10 cellular contexts compared by ENCODE assay signal in genomic region chr21:14687277-14687642, GRCh38.
DNase-seq lines count a peak whose midpoint lies in the region; ATAC-seq lines count a peak whose summit lies in the region.
"Had no signal": no experiment of that assay in that cellular context is flagged by ENCODE, and none has a peak within 500 bp of the region (broad histone marks: within the 10 kb centered on the region; RNA-seq: fewer than 3 reads in every experiment).

No MANE protein-coding gene starts in this region.

- no peak overlapping the region for H3K4ac ChIP-seq in neuronal stem cell (ENCODE audit: low read length)

- ATAC-seq in GM19467 (IDR thresholded peaks at IDR 0.05; ENCODE audit: unreplicated experiment) (peak; percentile 40), HG03280 (IDR thresholded peaks at IDR 0.05; ENCODE audit: unreplicated experiment) (peak; percentile 51), aorta (ENCODE audit: low FRiP score) (no peak)

- no peaks in the 10 kb centered on the region for H3K27me3 Mint-ChIP-seq in CD4-positive, alpha-beta memory T cell
- H3K27me3 Mint-ChIP-seq in activated T-helper 1 cell treated with anti-CD3 and anti-CD28 coated beads, Interleukin-12 subunit alpha, Interleukin-12 subunit beta, Interleukin-2, Interleukin-4 antibody, amounts not matched to agents 30 ng/mL and 10 ng/mL and 1 ng/mL, durations not matched to agents 14 hours and 24 hours and 36 hours (ENCODE audit: insufficient read depth), result no peaks in the 10 kb centered on the region

- CTCF ChIA-PET in CD4-positive, alpha-beta memory T cell (lab: Charles Lee; ENCODE audit: partially characterized antibody), result interaction anchor here (1.1 to 1.5 kb wide), 2 partner anchors 10 to 11 kb away, joined by 3 read pairs; no protein-coding TSS in a partner anchor

- H3K4me2 ChIP-seq in neuronal stem cell (ENCODE audit: insufficient read depth, low read length, poor library complexity, severe bottlenecking), result no peak overlapping the region

- H3K9me3 Mint-ChIP-seq in CD4-positive, alpha-beta memory T cell, result peaks cover 0 to 4% (median 0%) of the 10 kb centered on the region in 8 donors
- peaks cover 14% of the 10 kb centered on the region for H3K9me3 Mint-ChIP-seq in activated T-helper 1 cell treated with anti-CD3 and anti-CD28 coated beads, Interleukin-12 subunit alpha, Interleukin-12 subunit beta, Interleukin-2, Interleukin-4 antibody, amounts not matched to agents 30 ng/mL and 10 ng/mL and 1 ng/mL, durations not matched to agents 14 hours and 24 hours and 36 hours

- no peak overlapping the region for H3K27ac ChIP-seq in CD4-positive, alpha-beta memory T cell (ENCODE audit: low read depth, low read length)
- H3K27ac ChIP-seq in aorta (ENCODE audit: low read depth in 1 of 2, low read length in 2 of 2), result no peak overlapping the region
- H3K27ac ChIP-seq in neuronal stem cell (replicated peaks; ENCODE audit: low read length), result no peak overlapping the region

- intact Hi-C loops in CD4-positive, alpha-beta memory T cell (cut with micrococcal nuclease), result no loop called here
- intact Hi-C loops in activated T-helper 1 cell treated with anti-CD3 and anti-CD28 coated beads, Interleukin-12 subunit alpha, Interleukin-12 subunit beta, Interleukin-2, Interleukin-4 antibody, amounts not matched to agents 30 ng/mL and 10 ng/mL and 1 ng/mL, durations not matched to agents 14 hours and 24 hours and 36 hours (cut with micrococcal nuclease), result loop anchor here (2.0 kb wide), 2 partner anchors 36 to 50 kb away; no protein-coding TSS in a partner anchor
- intact Hi-C loops in aorta (cut with DNase I), result no loop called here

- no peak overlapping the region for H2BK12ac ChIP-seq in neuronal stem cell (ENCODE audit: low read length)

- H3K4me1 ChIP-seq in CD4-positive, alpha-beta memory T cell (ENCODE audit: insufficient read depth, low read length), result peaks cover 17% of the 10 kb centered on the region
- no peaks in the 10 kb centered on the region for H3K4me1 ChIP-seq in aorta (ENCODE audit: control insufficient read depth in 1 of 2, insufficient read depth in 2 of 2, low read length in 2 of 2)
- no peaks in the 10 kb centered on the region for H3K4me1 ChIP-seq in neuronal stem cell (ENCODE audit: control insufficient read depth in 2 of 2, insufficient read depth in 1 of 2, low read depth in 1 of 2, low read length in 2 of 2)

- H2BK5ac ChIP-seq in neuronal stem cell (ENCODE audit: low read length), result no peak overlapping the region

- H4K91ac ChIP-seq in neuronal stem cell (ENCODE audit: low read depth, low read length, poor library complexity), result no peak overlapping the region

- no peak overlapping the region for H3K14ac ChIP-seq in neuronal stem cell (ENCODE audit: low read length)

- H3K9ac ChIP-seq in neuronal stem cell (ENCODE audit: low read depth, low read length, poor library complexity), result no peak overlapping the region

- POLR2A ChIA-PET in CD4-positive, alpha-beta memory T cell (lab: Charles Lee; ENCODE audit: partially characterized antibody), result interaction anchor here (0.5 to 2.0 kb wide), 3 partner anchors 11 to 145 kb away, joined by 3 to 13 read pairs (median 3); no protein-coding TSS in a partner anchor

- H2BK120ac ChIP-seq in neuronal stem cell (ENCODE audit: low read depth, low read length), result no peak overlapping the region

- no peak overlapping the region for H3K23ac ChIP-seq in neuronal stem cell (ENCODE audit: low read depth, low read length, poor library complexity)

- peaks cover 0 to 8% of the 10 kb centered on the region in 2 donors for H3K36me3 Mint-ChIP-seq in CD4-positive, alpha-beta memory T cell
- H3K36me3 Mint-ChIP-seq in activated T-helper 1 cell treated with anti-CD3 and anti-CD28 coated beads, Interleukin-12 subunit alpha, Interleukin-12 subunit beta, Interleukin-2, Interleukin-4 antibody, amounts not matched to agents 30 ng/mL and 10 ng/mL and 1 ng/mL, durations not matched to agents 14 hours and 24 hours and 36 hours (ENCODE audit: low read depth), result peaks cover 8% of the 10 kb centered on the region

- no peak overlapping the region for H2BK15ac ChIP-seq in neuronal stem cell (ENCODE audit: low read length)

- H3K36me3 ChIP-seq in CD4-positive, alpha-beta memory T cell (ENCODE audit: insufficient read depth, low read length), result no peaks in the 10 kb centered on the region
- H3K36me3 ChIP-seq in aorta (ENCODE audit: control insufficient read depth in 1 of 2, insufficient read depth in 2 of 2, low read length in 1 of 2) (no peaks in the 10 kb centered on the region), neuronal stem cell (replicated peaks in 1 of 2; ENCODE audit: control insufficient read depth in 2 of 2, insufficient read depth in 2 of 2, low read length in 2 of 2) (no peaks in the 10 kb centered on the region)

- H3K4me1 Mint-ChIP-seq in CD4-positive, alpha-beta memory T cell, result peaks cover 13 to 37% (median 29%) of the 10 kb centered on the region in 4 donors
- peaks cover 59% of the 10 kb centered on the region for H3K4me1 Mint-ChIP-seq in activated T-helper 1 cell treated with anti-CD3 and anti-CD28 coated beads, Interleukin-12 subunit alpha, Interleukin-12 subunit beta, Interleukin-2, Interleukin-4 antibody, amounts not matched to agents 30 ng/mL and 10 ng/mL and 1 ng/mL, durations not matched to agents 14 hours and 24 hours and 36 hours (ENCODE audit: low read depth)

- H4K8ac ChIP-seq in neuronal stem cell (ENCODE audit: low read depth, low read length), result no peak overlapping the region

- H2AK5ac ChIP-seq in neuronal stem cell (ENCODE audit: low read depth, low read length), result no peak overlapping the region

- no peak overlapping the region for H3K4me3 ChIP-seq in CD4-positive, alpha-beta memory T cell (ENCODE audit: low read length in 2 of 2)
- H3K4me3 ChIP-seq in aorta (ENCODE audit: low read length in 2 of 2), result no peak overlapping the region
- no peak overlapping the region for H3K4me3 ChIP-seq in neuronal stem cell (ENCODE audit: low read length in 2 of 2)

- no peak overlapping the region for H3K18ac ChIP-seq in neuronal stem cell (ENCODE audit: low read length)

- no peaks in the 10 kb centered on the region for H3K79me1 ChIP-seq in neuronal stem cell (ENCODE audit: low read depth, low read length)

- H2AFZ ChIP-seq in neuronal stem cell (ENCODE audit: low read length), result no peak overlapping the region

- no peaks in the 10 kb centered on the region for H3K9me3 ChIP-seq in CD4-positive, alpha-beta memory T cell (ENCODE audit: control insufficient read depth in 1 of 2, low read length in 2 of 2)
- H3K9me3 ChIP-seq in aorta (ENCODE audit: control insufficient read depth, low read length) (no peaks in the 10 kb centered on the region), neuronal stem cell (replicated peaks in 1 of 2; ENCODE audit: control insufficient read depth in 2 of 2, insufficient read depth in 1 of 2, low read depth in 1 of 2, low read length in 2 of 2) (no peaks in the 10 kb centered on the region)

- peak overlapping the region in 5 of 8 donors; percentile 49 to 76 (median 70) for H3K4me3 Mint-ChIP-seq in CD4-positive, alpha-beta memory T cell
- H3K4me3 Mint-ChIP-seq in activated T-helper 1 cell treated with anti-CD3 and anti-CD28 coated beads, Interleukin-12 subunit alpha, Interleukin-12 subunit beta, Interleukin-2, Interleukin-4 antibody, amounts not matched to agents 30 ng/mL and 10 ng/mL and 1 ng/mL, durations not matched to agents 14 hours and 24 hours and 36 hours, result peak overlapping the region; percentile 34

- no peak for DNase-seq in CD4-positive, alpha-beta memory T cell
- DNase-seq in activated T-helper 1 cell treated with anti-CD3 and anti-CD28 coated beads, Interleukin-12 subunit alpha, Interleukin-12 subunit beta, Interleukin-2, Interleukin-4 antibody, amounts not matched to agents 30 ng/mL and 10 ng/mL and 1 ng/mL, durations not matched to agents 14 hours and 24 hours and 36 hours (ENCODE audit: low spot score), result no peak
- DNase-seq in aorta (no peak), neuronal stem cell (ENCODE audit: low spot score) (no peak), NCI-H2171 (lab: John Stamatoyannopoulos, UW) (no peak), KG1 (lab: John Stamatoyannopoulos, UW) (no peak)
- DNase-seq: DND-41, NCI-H146 had no signal

- H3K27me3 ChIP-seq in CD4-positive, alpha-beta memory T cell (ENCODE audit: insufficient read depth, low read length), result no peaks in the 10 kb centered on the region
- no peaks in the 10 kb centered on the region for H3K27me3 ChIP-seq in aorta (ENCODE audit: control insufficient read depth in 1 of 2, insufficient read depth in 2 of 2, low read length in 1 of 2)
- no peaks in the 10 kb centered on the region for H3K27me3 ChIP-seq in neuronal stem cell (ENCODE audit: control insufficient read depth in 3 of 3, insufficient read depth in 3 of 3, low read depth in 1 of 3, low read length in 3 of 3)

- peak overlapping the region in 1 of 7 donors; percentile 15 for H3K27ac Mint-ChIP-seq in CD4-positive, alpha-beta memory T cell
- peak overlapping the region; percentile 64 for H3K27ac Mint-ChIP-seq in activated T-helper 1 cell treated with anti-CD3 and anti-CD28 coated beads, Interleukin-12 subunit alpha, Interleukin-12 subunit beta, Interleukin-2, Interleukin-4 antibody, amounts not matched to agents 30 ng/mL and 10 ng/mL and 1 ng/mL, durations not matched to agents 14 hours and 24 hours and 36 hours
